In the genomic region with DNA sequence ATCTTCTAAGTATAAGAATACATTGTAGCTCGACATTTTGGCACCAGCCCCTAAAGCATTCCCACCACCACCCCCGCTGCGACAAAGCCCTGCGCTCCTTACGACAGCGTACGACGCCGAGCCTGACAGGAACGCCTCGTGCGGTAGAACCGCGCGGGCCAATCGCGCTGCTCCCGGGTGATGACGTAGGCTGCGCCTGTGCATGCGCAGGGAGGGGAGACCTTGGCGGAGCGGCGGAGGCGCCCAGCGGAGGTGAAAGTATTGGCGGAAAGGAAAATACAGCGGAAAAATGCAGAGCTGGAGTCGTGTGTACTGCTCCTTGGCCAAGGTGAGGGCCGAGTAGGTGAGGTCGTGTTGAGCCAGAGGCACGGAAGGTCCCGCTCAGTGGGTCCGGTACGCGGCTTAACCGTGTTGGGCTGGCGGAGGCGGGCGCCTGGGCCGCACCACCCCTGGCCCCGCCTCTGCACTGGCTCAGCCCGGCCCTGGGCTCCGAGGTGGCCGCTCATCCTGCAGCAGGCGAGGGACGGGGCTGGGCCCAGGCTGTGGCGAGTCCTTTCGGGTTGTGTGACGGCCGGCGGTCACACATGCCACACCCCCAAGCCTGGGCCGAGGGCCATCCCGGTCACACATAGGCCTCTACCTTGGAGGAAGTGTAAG, we compare ENCODE assay signal across 1 cellular context.
TF ChIP-seq lines count a peak whose summit lies in the region.

TSS of gene DLD (plus strand) at position 222 of the 657 bp plus-strand sequence. CDS start at position 290, 68 bp downstream.

TF ChIP-seq in HepG2, 621 proteins besides CTCF, POLR2A, EP300 and RAD21 (continued from another document and continues in another):
- TF ChIP-seq ZNF784 (CRISPR knock-in tag; IDR thresholded peaks at IDR 0.05; ENCODE audit: borderline replicate concordance), result peak; percentile 47; the same call in 1 of the 2 replicates
- TF ChIP-seq PHF5A (CRISPR knock-in tag; IDR thresholded peaks at IDR 0.05; ENCODE audit: low read depth, unreplicated experiment), result no peak
- no peak for TF ChIP-seq ZNF234 (CRISPR knock-in tag; conservative IDR thresholded peaks at IDR 0.05)
- TF ChIP-seq ZNF562 (CRISPR knock-in tag; IDR thresholded peaks at IDR 0.05; ENCODE audit: borderline replicate concordance), result no peak
- TF ChIP-seq, protein P1, sequence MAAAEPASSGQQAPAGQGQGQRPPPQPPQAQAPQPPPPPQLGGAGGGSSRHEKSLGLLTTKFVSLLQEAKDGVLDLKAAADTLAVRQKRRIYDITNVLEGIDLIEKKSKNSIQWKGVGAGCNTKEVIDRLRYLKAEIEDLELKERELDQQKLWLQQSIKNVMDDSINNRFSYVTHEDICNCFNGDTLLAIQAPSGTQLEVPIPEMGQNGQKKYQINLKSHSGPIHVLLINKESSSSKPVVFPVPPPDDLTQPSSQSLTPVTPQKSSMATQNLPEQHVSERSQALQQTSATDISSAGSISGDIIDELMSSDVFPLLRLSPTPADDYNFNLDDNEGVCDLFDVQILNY (CRISPR knock-in tag; conservative IDR thresholded peaks at IDR 0.05), result no peak
- no peak for TF ChIP-seq NONO (IDR thresholded peaks at IDR 0.05)
- peak; percentile 83 for TF ChIP-seq NONO (CRISPR knock-in tag; conservative IDR thresholded peaks at IDR 0.05)
- TF ChIP-seq HOXA3 (CRISPR knock-in tag; IDR thresholded peaks at IDR 0.05), result peak; percentile 99
- TF ChIP-seq KAT8 (CRISPR knock-in tag; IDR thresholded peaks at IDR 0.05), result peak; percentile 88
- peak; percentile 47; the same call in 1 of the 2 replicates for TF ChIP-seq FOXK1 (CRISPR knock-in tag; IDR thresholded peaks at IDR 0.05; ENCODE audit: borderline replicate concordance, low read depth)
- no peak for TF ChIP-seq ZBTB7A (CRISPR knock-in tag; IDR thresholded peaks at IDR 0.05)
- TF ChIP-seq ARHGAP35 (CRISPR knock-in tag; IDR thresholded peaks at IDR 0.05; ENCODE audit: borderline replicate concordance), result no peak; the same call in 1 of the 2 replicates
- TF ChIP-seq, protein P2, sequence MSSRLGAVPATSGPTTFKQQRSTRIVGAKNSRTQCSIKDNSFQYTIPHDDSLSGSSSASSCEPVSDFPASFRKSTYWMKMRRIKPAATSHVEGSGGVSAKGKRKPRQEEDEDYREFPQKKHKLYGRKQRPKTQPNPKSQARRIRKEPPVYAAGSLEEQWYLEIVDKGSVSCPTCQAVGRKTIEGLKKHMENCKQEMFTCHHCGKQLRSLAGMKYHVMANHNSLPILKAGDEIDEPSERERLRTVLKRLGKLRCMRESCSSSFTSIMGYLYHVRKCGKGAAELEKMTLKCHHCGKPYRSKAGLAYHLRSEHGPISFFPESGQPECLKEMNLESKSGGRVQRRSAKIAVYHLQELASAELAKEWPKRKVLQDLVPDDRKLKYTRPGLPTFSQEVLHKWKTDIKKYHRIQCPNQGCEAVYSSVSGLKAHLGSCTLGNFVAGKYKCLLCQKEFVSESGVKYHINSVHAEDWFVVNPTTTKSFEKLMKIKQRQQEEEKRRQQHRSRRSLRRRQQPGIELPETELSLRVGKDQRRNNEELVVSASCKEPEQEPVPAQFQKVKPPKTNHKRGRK (CRISPR knock-in tag; IDR thresholded peaks at IDR 0.05), result no peak
- no peak for TF ChIP-seq ZNF572 (CRISPR knock-in tag; IDR thresholded peaks at IDR 0.05)
- TF ChIP-seq ONECUT2 (CRISPR knock-in tag; IDR thresholded peaks at IDR 0.05), result 0 out of 2 replicates have a peak, but pooled peaks have one; percentile 39
- no peak for TF ChIP-seq MAFF (IDR thresholded peaks at IDR 0.05; ENCODE audit: low read depth, low read length)
- TF ChIP-seq CHCHD3 (CRISPR knock-in tag; IDR thresholded peaks at IDR 0.05), result 0 out of 2 replicates have a peak, but pooled peaks have one; percentile 19
- TF ChIP-seq ZSCAN12 (CRISPR knock-in tag; IDR thresholded peaks at IDR 0.05), result peak; percentile 66; the same call in 1 of the 2 replicates
- TF ChIP-seq, protein P3, sequence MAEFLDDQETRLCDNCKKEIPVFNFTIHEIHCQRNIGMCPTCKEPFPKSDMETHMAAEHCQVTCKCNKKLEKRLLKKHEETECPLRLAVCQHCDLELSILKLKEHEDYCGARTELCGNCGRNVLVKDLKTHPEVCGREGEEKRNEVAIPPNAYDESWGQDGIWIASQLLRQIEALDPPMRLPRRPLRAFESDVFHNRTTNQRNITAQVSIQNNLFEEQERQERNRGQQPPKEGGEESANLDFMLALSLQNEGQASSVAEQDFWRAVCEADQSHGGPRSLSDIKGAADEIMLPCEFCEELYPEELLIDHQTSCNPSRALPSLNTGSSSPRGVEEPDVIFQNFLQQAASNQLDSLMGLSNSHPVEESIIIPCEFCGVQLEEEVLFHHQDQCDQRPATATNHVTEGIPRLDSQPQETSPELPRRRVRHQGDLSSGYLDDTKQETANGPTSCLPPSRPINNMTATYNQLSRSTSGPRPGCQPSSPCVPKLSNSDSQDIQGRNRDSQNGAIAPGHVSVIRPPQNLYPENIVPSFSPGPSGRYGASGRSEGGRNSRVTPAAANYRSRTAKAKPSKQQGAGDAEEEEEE (CRISPR knock-in tag; IDR thresholded peaks at IDR 0.05; ENCODE audit: borderline replicate concordance), result no peak
- peak; percentile 22; the same call in 1 of the 2 replicates for TF ChIP-seq CEBPG (CRISPR knock-in tag; IDR thresholded peaks at IDR 0.05)
- no peak for TF ChIP-seq ZNF674 (CRISPR knock-in tag; IDR thresholded peaks at IDR 0.05; ENCODE audit: low read depth)
- TF ChIP-seq GABPB1 (CRISPR knock-in tag; IDR thresholded peaks at IDR 0.05), result peak; percentile 84
- TF ChIP-seq, protein P4, sequence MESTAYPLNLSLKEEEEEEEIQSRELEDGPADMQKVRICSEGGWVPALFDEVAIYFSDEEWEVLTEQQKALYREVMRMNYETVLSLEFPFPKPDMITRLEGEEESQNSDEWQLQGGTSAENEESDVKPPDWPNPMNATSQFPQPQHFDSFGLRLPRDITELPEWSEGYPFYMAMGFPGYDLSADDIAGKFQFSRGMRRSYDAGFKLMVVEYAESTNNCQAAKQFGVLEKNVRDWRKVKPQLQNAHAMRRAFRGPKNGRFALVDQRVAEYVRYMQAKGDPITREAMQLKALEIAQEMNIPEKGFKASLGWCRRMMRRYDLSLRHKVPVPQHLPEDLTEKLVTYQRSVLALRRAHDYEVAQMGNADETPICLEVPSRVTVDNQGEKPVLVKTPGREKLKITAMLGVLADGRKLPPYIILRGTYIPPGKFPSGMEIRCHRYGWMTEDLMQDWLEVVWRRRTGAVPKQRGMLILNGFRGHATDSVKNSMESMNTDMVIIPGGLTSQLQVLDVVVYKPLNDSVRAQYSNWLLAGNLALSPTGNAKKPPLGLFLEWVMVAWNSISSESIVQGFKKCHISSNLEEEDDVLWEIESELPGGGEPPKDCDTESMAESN (CRISPR knock-in tag; conservative IDR thresholded peaks at IDR 0.05), result 0 out of 2 replicates have a peak, but pooled peaks have one; percentile 53
- TF ChIP-seq ZSCAN5A (CRISPR knock-in tag; IDR thresholded peaks at IDR 0.05; ENCODE audit: borderline replicate concordance), result 0 out of 2 replicates have a peak, but pooled peaks have one; percentile 51
- no peak for TF ChIP-seq ZNF333 (CRISPR knock-in tag; IDR thresholded peaks at IDR 0.05; ENCODE audit: borderline replicate concordance)
- peak; percentile 85; the same call in 1 of the 2 replicates for TF ChIP-seq KLF15 (CRISPR knock-in tag; IDR thresholded peaks at IDR 0.05; ENCODE audit: borderline replicate concordance)
- TF ChIP-seq STAT5B (CRISPR knock-in tag; IDR thresholded peaks at IDR 0.05), result no peak
- TF ChIP-seq ZNF550 (CRISPR knock-in tag; IDR thresholded peaks at IDR 0.05; ENCODE audit: borderline replicate concordance), result no peak
- no peak for TF ChIP-seq ZNF256 (CRISPR knock-in tag; conservative IDR thresholded peaks at IDR 0.05)
- TF ChIP-seq ZNF556 (CRISPR knock-in tag; IDR thresholded peaks at IDR 0.05; ENCODE audit: borderline replicate concordance), result 0 out of 2 replicates have a peak, but pooled peaks have one; percentile 26
- TF ChIP-seq ZNF331 (CRISPR knock-in tag; IDR thresholded peaks at IDR 0.05), result no peak; the same call in 1 of the 2 replicates
- no peak for TF ChIP-seq FUBP1 (CRISPR knock-in tag; IDR thresholded peaks at IDR 0.05; ENCODE audit: borderline replicate concordance)
- peak; percentile 90; the same call in 1 of the 2 replicates for TF ChIP-seq ZNF510 (CRISPR knock-in tag; IDR thresholded peaks at IDR 0.05; ENCODE audit: low read depth)
- peak; percentile 80 for TF ChIP-seq IRF2 (CRISPR knock-in tag; IDR thresholded peaks at IDR 0.05)
- TF ChIP-seq ZNF883 (CRISPR knock-in tag; IDR thresholded peaks at IDR 0.05; ENCODE audit: not compliant biosample characterization), result peak; percentile 64
- no peak; the same call in 1 of the 2 replicates for TF ChIP-seq ZNF746 (CRISPR knock-in tag; IDR thresholded peaks at IDR 0.05)
- TF ChIP-seq SALL2 (CRISPR knock-in tag; IDR thresholded peaks at IDR 0.05), result peak; percentile 87; the same call in 1 of the 2 replicates
- TF ChIP-seq ZNF317 (CRISPR knock-in tag; IDR thresholded peaks at IDR 0.05), result no peak; the same call in 1 of the 2 replicates
- peak; percentile 78 for TF ChIP-seq HDAC1 (CRISPR knock-in tag; IDR thresholded peaks at IDR 0.05)
- TF ChIP-seq RELA (CRISPR knock-in tag; IDR thresholded peaks at IDR 0.05), result no peak
- TF ChIP-seq, protein P5, sequence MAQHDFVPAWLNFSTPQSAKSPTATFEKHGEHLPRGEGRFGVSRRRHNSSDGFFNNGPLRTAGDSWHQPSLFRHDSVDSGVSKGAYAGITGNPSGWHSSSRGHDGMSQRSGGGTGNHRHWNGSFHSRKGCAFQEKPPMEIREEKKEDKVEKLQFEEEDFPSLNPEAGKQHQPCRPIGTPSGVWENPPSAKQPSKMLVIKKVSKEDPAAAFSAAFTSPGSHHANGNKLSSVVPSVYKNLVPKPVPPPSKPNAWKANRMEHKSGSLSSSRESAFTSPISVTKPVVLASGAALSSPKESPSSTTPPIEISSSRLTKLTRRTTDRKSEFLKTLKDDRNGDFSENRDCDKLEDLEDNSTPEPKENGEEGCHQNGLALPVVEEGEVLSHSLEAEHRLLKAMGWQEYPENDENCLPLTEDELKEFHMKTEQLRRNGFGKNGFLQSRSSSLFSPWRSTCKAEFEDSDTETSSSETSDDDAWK (CRISPR knock-in tag; IDR thresholded peaks at IDR 0.05), result no peak
- no peak for TF ChIP-seq GTF2F1 (IDR thresholded peaks at IDR 0.05; ENCODE audit: low read length)
- TF ChIP-seq ATF1 (CRISPR knock-in tag; IDR thresholded peaks at IDR 0.05), result peak; percentile 93
- no peak for TF ChIP-seq MNT (IDR thresholded peaks at IDR 0.05)
- TF ChIP-seq CBFB (CRISPR knock-in tag; IDR thresholded peaks at IDR 0.05), result peak; percentile 66; the same call in 1 of the 2 replicates
- 0 out of 2 replicates have a peak, but pooled peaks have one; percentile 40 for TF ChIP-seq ZSCAN9 (CRISPR knock-in tag; IDR thresholded peaks at IDR 0.05; ENCODE audit: borderline replicate concordance)
- no peak for TF ChIP-seq FOXM1 (CRISPR knock-in tag; IDR thresholded peaks at IDR 0.05)
- TF ChIP-seq MBNL3 (CRISPR knock-in tag; conservative IDR thresholded peaks at IDR 0.05), result no peak
- no peak for TF ChIP-seq HCFC1 (IDR thresholded peaks at IDR 0.05; ENCODE audit: low read depth, low read length)
- 0 out of 2 replicates have a peak, but pooled peaks have one; percentile 35 for TF ChIP-seq ZNF367 (CRISPR knock-in tag; IDR thresholded peaks at IDR 0.05; ENCODE audit: borderline replicate concordance)
- 0 out of 2 replicates have a peak, but pooled peaks have one; percentile 42 for TF ChIP-seq ZNF337 (CRISPR knock-in tag; IDR thresholded peaks at IDR 0.05; ENCODE audit: borderline replicate concordance, low read depth)
- TF ChIP-seq, protein P6, sequence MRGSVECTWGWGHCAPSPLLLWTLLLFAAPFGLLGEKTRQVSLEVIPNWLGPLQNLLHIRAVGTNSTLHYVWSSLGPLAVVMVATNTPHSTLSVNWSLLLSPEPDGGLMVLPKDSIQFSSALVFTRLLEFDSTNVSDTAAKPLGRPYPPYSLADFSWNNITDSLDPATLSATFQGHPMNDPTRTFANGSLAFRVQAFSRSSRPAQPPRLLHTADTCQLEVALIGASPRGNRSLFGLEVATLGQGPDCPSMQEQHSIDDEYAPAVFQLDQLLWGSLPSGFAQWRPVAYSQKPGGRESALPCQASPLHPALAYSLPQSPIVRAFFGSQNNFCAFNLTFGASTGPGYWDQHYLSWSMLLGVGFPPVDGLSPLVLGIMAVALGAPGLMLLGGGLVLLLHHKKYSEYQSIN (CRISPR knock-in tag; IDR thresholded peaks at IDR 0.05; ENCODE audit: borderline replicate concordance), result no peak
